9 cellular contexts compared by ENCODE assay signal in the genomic region with DNA sequence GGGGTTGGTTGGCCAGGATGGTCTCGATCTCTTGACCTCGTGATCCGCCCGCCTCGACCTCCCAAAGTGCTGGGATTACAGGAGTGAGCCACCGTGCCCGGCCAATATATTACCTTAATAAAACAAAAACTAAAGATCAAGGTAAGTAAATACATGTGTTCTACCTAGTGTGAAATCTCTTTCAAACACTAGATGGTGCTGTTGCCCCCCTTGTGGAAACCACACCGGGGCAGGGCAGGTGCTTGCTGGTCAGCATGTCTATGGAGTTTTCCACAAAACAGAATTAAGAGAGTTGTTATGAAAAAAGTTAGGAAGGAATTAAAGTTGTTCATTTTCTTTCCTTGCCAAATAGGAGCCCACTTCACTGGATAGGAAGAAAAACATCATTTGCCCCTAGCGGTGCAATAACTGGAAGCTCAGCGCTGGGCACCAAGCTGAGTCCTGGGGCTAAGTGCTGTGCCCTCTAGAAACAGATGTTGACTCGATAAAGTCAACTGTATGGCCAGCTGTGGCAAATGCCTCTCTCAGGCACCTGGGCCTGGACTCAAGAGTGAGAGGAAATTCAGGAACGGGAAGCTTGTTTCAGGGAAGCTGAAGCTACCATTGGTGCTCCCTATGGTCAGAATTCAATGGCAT. TPM values are rescaled to one million over a fixed set of nuclear protein-coding genes. Genes with fewer than 3 reads are reported as not detected.
A peak's percentile ranks its signal among the peaks of the same experiment; 100 is the strongest.
DNase-seq lines count a peak whose midpoint lies in the region; ATAC-seq, FAIRE-seq and TF ChIP-seq lines count a peak whose summit lies in the region.
"Had no signal": no experiment of that assay in that cellular context is flagged by ENCODE, and none has a peak within 500 bp of the region (broad histone marks: within the 10 kb centered on the region; RNA-seq: fewer than 3 reads in every experiment).

No MANE protein-coding gene starts in this region.

- peaks cover 50% of the 10 kb centered on the region for H3K27me3 ChIP-seq in CD4-positive, alpha-beta T cell (ENCODE audit: control insufficient read depth, insufficient read depth, low read length)
- peaks cover 0 to 39% of the 10 kb centered on the region in 2 donors for H3K27me3 ChIP-seq in tibial nerve

- CTCF ChIA-PET in CD4-positive, alpha-beta T cell (lab: Charles Lee), result interaction anchor here (0.8 to 1.9 kb wide), 6 partner anchors 9 to 447 kb away, joined by 3 to 14 read pairs (median 4); no protein-coding TSS in a partner anchor

- H3K36me3 Mint-ChIP-seq in CD4-positive, alpha-beta T cell (ENCODE audit: low read depth), result no peaks in the 10 kb centered on the region
- no peaks in the 10 kb centered on the region for H3K36me3 Mint-ChIP-seq in activated CD4-positive, alpha-beta T cell treated with anti-CD3 and anti-CD28 coated beads, Interleukin-2, amount 10 ng/mL, durations not matched to agents 24 days and 14 days (ENCODE audit: low read depth)

- H3K27ac Mint-ChIP-seq in CD4-positive, alpha-beta T cell, result no peak overlapping the region
- H3K27ac Mint-ChIP-seq in activated CD4-positive, alpha-beta T cell treated with anti-CD3 and anti-CD28 coated beads, Interleukin-2, amount 10 ng/mL, durations not matched to agents 24 days and 14 days, result no peak overlapping the region

- POLR2A ChIA-PET in CD4-positive, alpha-beta T cell (lab: Charles Lee), result interaction anchor here (1.4 to 1.6 kb wide), 2 partner anchors 21 to 72 kb away, joined by 3 to 4 read pairs; no protein-coding TSS in a partner anchor

- no peaks in the 10 kb centered on the region for H3K9me3 ChIP-seq in CD4-positive, alpha-beta T cell (ENCODE audit: control insufficient read depth, low read length)
- H3K9me3 ChIP-seq in tibial nerve, result no peaks in the 10 kb centered on the region

- H3K36me3 ChIP-seq in tibial nerve, result no peaks in the 10 kb centered on the region

- H3K4me1 ChIP-seq in tibial nerve, result no peaks in the 10 kb centered on the region

- ATAC-seq in CD4-positive, alpha-beta T cell (ENCODE audit: poor library complexity), result peak; percentile 81
- ATAC-seq in GM18907 (IDR thresholded peaks at IDR 0.05; ENCODE audit: unreplicated experiment) (peak; percentile 83), HG03095 (IDR thresholded peaks at IDR 0.05; ENCODE audit: unreplicated experiment) (peak; percentile 83)

- H3K27ac ChIP-seq in CD4-positive, alpha-beta T cell (ENCODE audit: low read depth, low read length), result no peak overlapping the region
- no peak overlapping the region for H3K27ac ChIP-seq in tibial nerve
- H3K27ac ChIP-seq: SK-N-MC had no signal

- peak; percentile 41 for FAIRE-seq in endometrium (lab: Jason Lieb, UNC)

- no peak overlapping the region for H3K4me3 ChIP-seq in tibial nerve
- H3K4me3 ChIP-seq: SK-N-MC had no signal

- H3K4me3 Mint-ChIP-seq in CD4-positive, alpha-beta T cell, result no peak overlapping the region
- H3K4me3 Mint-ChIP-seq in activated CD4-positive, alpha-beta T cell treated with anti-CD3 and anti-CD28 coated beads, Interleukin-2, amount 10 ng/mL, durations not matched to agents 24 days and 14 days, result no peak overlapping the region

- peak; percentile 80 for TF ChIP-seq CTCF in CD4-positive, alpha-beta T cell (IDR thresholded peaks at IDR 0.05)
- peak; percentile 59 to 80 (median 76) for TF ChIP-seq CTCF in tibial nerve (IDR thresholded peaks at IDR 0.05)

- H3K9me3 Mint-ChIP-seq in CD4-positive, alpha-beta T cell, result no peaks in the 10 kb centered on the region
- H3K9me3 Mint-ChIP-seq in activated CD4-positive, alpha-beta T cell treated with anti-CD3 and anti-CD28 coated beads, Interleukin-2, amount 10 ng/mL, durations not matched to agents 24 days and 14 days, result no peaks in the 10 kb centered on the region

- no peak for TF ChIP-seq EP300 in tibial nerve (IDR thresholded peaks at IDR 0.05)

- no peak for TF ChIP-seq POLR2A in tibial nerve (IDR thresholded peaks at IDR 0.05)

- peaks cover 81% of the 10 kb centered on the region for H3K27me3 Mint-ChIP-seq in CD4-positive, alpha-beta T cell
- peaks cover 61% of the 10 kb centered on the region for H3K27me3 Mint-ChIP-seq in activated CD4-positive, alpha-beta T cell treated with anti-CD3 and anti-CD28 coated beads, Interleukin-2, amount 10 ng/mL, durations not matched to agents 24 days and 14 days

- peaks cover 4% of the 10 kb centered on the region for H3K4me1 Mint-ChIP-seq in CD4-positive, alpha-beta T cell (ENCODE audit: low read depth)
- H3K4me1 Mint-ChIP-seq in activated CD4-positive, alpha-beta T cell treated with anti-CD3 and anti-CD28 coated beads, Interleukin-2, amount 10 ng/mL, durations not matched to agents 24 days and 14 days, result no peaks in the 10 kb centered on the region

- 25 to 26% methylated on average over 12 of the region's 12 CpGs for WGBS in tibial nerve, 2 donors

- DNase-seq in CD4-positive, alpha-beta T cell, result peak; percentile 27 to 52 (median 36)
- DNase-seq in NCI-H2196 treated with DMSO at 0.1 percent for 48 hours (lab: John Stamatoyannopoulos, UW; ENCODE audit: unreplicated experiment) (peak; percentile 48), middle frontal gyrus (ENCODE audit: extremely low spot score, low spot score) (peak; percentile 43), tibial nerve (ENCODE audit: low spot score in 2 of 2) (peak in 1 of 2 donors; percentile 73)
- peak; percentile 90 for DNase-seq in activated CD4-positive, alpha-beta T cell treated with anti-CD3 and anti-CD28 coated beads, Interleukin-2, amount 10 ng/mL, durations not matched to agents 24 days and 14 days

- intact Hi-C loops in CD4-positive, alpha-beta T cell (cut with DNase I, micrococcal nuclease), result loop anchor here (1.0 to 5.0 kb wide), 4 partner anchors 22 to 867 kb away; no protein-coding TSS in a partner anchor
- intact Hi-C loops in activated CD4-positive, alpha-beta T cell treated with anti-CD3 and anti-CD28 coated beads, Interleukin-2, amount 10 ng/mL, durations not matched to agents 24 days and 14 days (cut with micrococcal nuclease), result loop anchor here (1.0 to 5.0 kb wide), 2 partner anchors 71 to 232 kb away; no protein-coding TSS in a partner anchor

RNA-seq across cellular contexts. Expression of a gene that starts 6.3 kb away (rescaled TPM):
- total RNA-seq in CD4-positive, alpha-beta T cell, result under 1 TPM in 1 of 2 experiments, not detected in 1; 0.05 TPM
- not detected in 2 replicates for total RNA-seq in activated CD4-positive, alpha-beta T cell treated with anti-CD3 and anti-CD28 coated beads, Interleukin-2, amount 10 ng/mL, durations not matched to agents 24 days and 14 days
- total RNA-seq in tibial nerve, result 1 to 10 TPM in 2 of 4 donors, under 1 TPM in 2; 0.30 to 1.2 (median 0.76) TPM

RNA-seq across cellular contexts. Expression of a gene that starts 17.7 kb away (rescaled TPM):
- total RNA-seq in CD4-positive, alpha-beta T cell, result under 1 TPM; 0.22 to 0.27 TPM
- total RNA-seq in activated CD4-positive, alpha-beta T cell treated with anti-CD3 and anti-CD28 coated beads, Interleukin-2, amount 10 ng/mL, durations not matched to agents 24 days and 14 days, result not detected in 2 replicates
- not detected for total RNA-seq in tibial nerve

RNA-seq across cellular contexts. Expression of a gene that starts 57.9 kb away (rescaled TPM):
- total RNA-seq in CD4-positive, alpha-beta T cell, result under 1 TPM in 1 of 2 experiments, not detected in 1; 0.20 TPM
- total RNA-seq in activated CD4-positive, alpha-beta T cell treated with anti-CD3 and anti-CD28 coated beads, Interleukin-2, amount 10 ng/mL, durations not matched to agents 24 days and 14 days, result not detected in 2 replicates
- not detected for total RNA-seq in tibial nerve
